In the genomic region with DNA sequence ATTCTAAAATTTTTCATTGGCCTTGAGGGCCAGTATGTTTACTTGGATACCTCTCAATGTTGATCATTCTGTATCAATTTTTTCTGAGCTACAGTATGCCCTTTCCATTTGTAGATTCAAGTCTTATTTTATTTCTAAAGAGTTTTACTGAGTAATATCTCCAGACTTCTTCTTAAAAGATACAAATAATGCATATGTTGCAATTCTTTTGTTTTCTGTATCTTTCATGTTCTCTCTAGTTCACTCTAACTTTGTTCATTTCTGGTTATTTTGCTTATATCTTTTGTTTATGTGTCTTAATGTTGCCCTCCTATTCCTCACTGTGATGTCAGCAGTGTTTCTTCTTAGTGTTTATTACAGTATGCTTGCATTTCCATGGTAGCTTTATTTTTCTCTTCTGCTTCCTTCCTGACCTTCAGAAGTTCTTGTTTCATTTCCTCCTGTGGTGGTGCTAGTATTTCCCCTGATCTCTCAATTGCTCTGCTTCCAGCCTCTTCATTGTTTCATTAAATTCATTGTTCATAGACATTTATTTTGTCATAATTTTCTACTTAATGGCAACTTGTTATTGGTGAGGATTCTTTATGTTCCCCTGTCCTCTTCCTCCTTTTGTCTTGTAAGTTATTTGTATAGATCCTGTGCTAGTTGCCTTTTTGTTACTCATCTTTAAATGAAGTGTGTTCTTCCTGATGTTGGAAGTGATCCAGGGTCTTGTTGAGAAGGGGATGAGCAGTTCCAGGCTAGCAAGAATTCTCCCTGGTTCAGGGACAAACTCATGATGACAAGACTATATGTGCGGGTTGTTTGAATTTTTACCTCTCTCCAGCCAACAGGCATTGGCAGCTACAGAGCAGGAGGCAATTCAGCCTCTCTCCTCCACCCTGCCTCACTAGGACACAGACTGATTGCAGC, we compare ENCODE assay signal across 13 cellular contexts.
A peak's percentile ranks its signal among the peaks of the same experiment; 100 is the strongest.
DNase-seq lines count a peak whose midpoint lies in the region; ATAC-seq and TF ChIP-seq lines count a peak whose summit lies in the region.
"Had no signal": no experiment of that assay in that cellular context is flagged by ENCODE, and none has a peak within 500 bp of the region (broad histone marks: within the 10 kb centered on the region; RNA-seq: fewer than 3 reads in every experiment).

No MANE protein-coding gene starts in this region.

- ATAC-seq in T-helper 17 cell (peak; percentile 55), HG02678 (IDR thresholded peaks at IDR 0.05; ENCODE audit: unreplicated experiment) (no peak), GM21367 (IDR thresholded peaks at IDR 0.05; ENCODE audit: unreplicated experiment) (no peak)

- TF ChIP-seq CTCF in smooth muscle cell (IDR thresholded peaks at IDR 0.05; ENCODE audit: borderline replicate concordance, insufficient read depth, poor library complexity, severe bottlenecking) = no peak

- H3K27me3 ChIP-seq in Karpas-422 (ENCODE audit: low read length) (no peaks in the 10 kb centered on the region), smooth muscle cell (ENCODE audit: low read depth) (no peaks in the 10 kb centered on the region)
- H3K27me3 ChIP-seq: cardiac muscle cell, esophagus squamous epithelium, sigmoid colon, suprapubic skin had no signal

- no peaks in the 10 kb centered on the region for H3K9me2 ChIP-seq in Karpas-422 (replicated peaks; ENCODE audit: insufficient read depth, low read length)

- no peaks in the 10 kb centered on the region; the same call in 1 of the 2 replicates for H3K36me3 ChIP-seq in Karpas-422 (ENCODE audit: insufficient read depth, low read length)
- H3K36me3 ChIP-seq in smooth muscle cell (ENCODE audit: low read depth) = no peaks in the 10 kb centered on the region
- H3K36me3 ChIP-seq: cardiac muscle cell, esophagus squamous epithelium, sigmoid colon, suprapubic skin had no signal

- no peaks in the 10 kb centered on the region for H3K4me1 Mint-ChIP-seq in T-helper 17 cell

- no peaks in the 10 kb centered on the region for H3F3A ChIP-seq in smooth muscle cell (ENCODE audit: low read depth)

- H3K9ac ChIP-seq in Karpas-422 (ENCODE audit: low read length) (peak overlapping the region; percentile 19; the same call in 1 of the 2 replicates), smooth muscle cell (ENCODE audit: low read depth) (no peak overlapping the region)

- peak overlapping the region; percentile 24; the same call in 1 of the 2 replicates for H3K4me3 ChIP-seq in Karpas-422 (ENCODE audit: low read length)
- H3K4me3 ChIP-seq in smooth muscle cell = no peak overlapping the region
- H3K4me3 ChIP-seq: cardiac muscle cell, esophagus squamous epithelium, sigmoid colon, suprapubic skin had no signal

- H3K27ac ChIP-seq in Karpas-422 (ENCODE audit: low read length) = peak overlapping the region; percentile 90
- peak overlapping the region; percentile 9 for H3K27ac ChIP-seq in smooth muscle cell (ENCODE audit: low read depth)
- H3K27ac ChIP-seq: cardiac muscle cell, suprapubic skin had no signal

- no peaks in the 10 kb centered on the region for H3K9me3 ChIP-seq in Karpas-422 (ENCODE audit: low read length)
- H3K9me3 ChIP-seq in T-helper 17 cell (ENCODE audit: control insufficient read depth, low read length, poor library complexity, severe bottlenecking) = peaks cover 3% of the 10 kb centered on the region
- H3K9me3 ChIP-seq in smooth muscle cell (replicated peaks; ENCODE audit: low read depth) = no peaks in the 10 kb centered on the region
- H3K9me3 ChIP-seq: esophagus squamous epithelium, sigmoid colon, suprapubic skin had no signal

- H2AFZ ChIP-seq in Karpas-422 (ENCODE audit: low read length) = peak overlapping the region; percentile 42; the same call in 1 of the 2 replicates
- H2AFZ ChIP-seq in smooth muscle cell (ENCODE audit: low read depth) = peak overlapping the region; percentile 60

- H3K79me2 ChIP-seq in Karpas-422 (ENCODE audit: low read length) (no peaks in the 10 kb centered on the region), smooth muscle cell (ENCODE audit: low read depth) (no peaks in the 10 kb centered on the region)

- no peak overlapping the region for H3K4me3 Mint-ChIP-seq in T-helper 17 cell

- H3K4me1 ChIP-seq in Karpas-422 (ENCODE audit: low read length) (peaks cover 80% of the 10 kb centered on the region), smooth muscle cell (ENCODE audit: low read depth) (peaks cover 20% of the 10 kb centered on the region)
- H3K4me1 ChIP-seq: suprapubic skin had no signal

- peak overlapping the region; percentile 56 for H3K4me2 ChIP-seq in Karpas-422 (ENCODE audit: low read depth, low read length, poor library complexity, severe bottlenecking)
- peak overlapping the region; percentile 0 for H3K4me2 ChIP-seq in smooth muscle cell

- H3K36me3 Mint-ChIP-seq in T-helper 17 cell (ENCODE audit: low read depth) = no peaks in the 10 kb centered on the region

- in situ Hi-C loops in KBM-7 (cut with MboI; ENCODE audit: low pct_unique_long_range_greater_than_20kb, low sequenced_read_pairs) = no loop called here

- DNase-seq in Karpas-422 = peak; percentile 81
- no peak for DNase-seq in T-helper 17 cell
- DNase-seq in fibroblast of peridontal ligament (ENCODE audit: extremely low read depth) = peak; percentile 56
- DNase-seq in smooth muscle cell (lab: John Stamatoyannopoulos, UW; ENCODE audit: unreplicated experiment) = no peak
- no peak for DNase-seq in KBM-7
- DNase-seq: activated CD4-positive, alpha-beta T cell treated with anti-CD3 and anti-CD28 coated beads for 48 hours; activated effector memory CD4-positive, alpha-beta T cell treated with Interleukin-2 at 50 U/mL for 16 hours; esophagus squamous epithelium; sigmoid colon had no signal

- 86% methylated on average over 1 of the region's 1 CpG for WGBS in smooth muscle cell (ENCODE audit: low lambda C conversion rate)

- H3K27ac Mint-ChIP-seq in T-helper 17 cell = no peak overlapping the region

- peaks cover 18% of the 10 kb centered on the region for H3K27me3 Mint-ChIP-seq in T-helper 17 cell

- H4K20me1 ChIP-seq in Karpas-422 (ENCODE audit: insufficient read depth, low read depth, low read length) (no peaks in the 10 kb centered on the region), smooth muscle cell (ENCODE audit: low read depth) (no peaks in the 10 kb centered on the region)

Comparison
In these comparisons a context has a peak if more than half of its experiments do, and no peak if none do; other contexts are left out.
1. DNase-seq: peak in Karpas-422 (single experiment) and fibroblast of peridontal ligament (single experiment); none in T-helper 17 cell (0 of 3), smooth muscle cell (single experiment) and KBM-7 (single experiment).